Comparison of ENCODE assay signal across 9 cellular contexts in the genomic region with DNA sequence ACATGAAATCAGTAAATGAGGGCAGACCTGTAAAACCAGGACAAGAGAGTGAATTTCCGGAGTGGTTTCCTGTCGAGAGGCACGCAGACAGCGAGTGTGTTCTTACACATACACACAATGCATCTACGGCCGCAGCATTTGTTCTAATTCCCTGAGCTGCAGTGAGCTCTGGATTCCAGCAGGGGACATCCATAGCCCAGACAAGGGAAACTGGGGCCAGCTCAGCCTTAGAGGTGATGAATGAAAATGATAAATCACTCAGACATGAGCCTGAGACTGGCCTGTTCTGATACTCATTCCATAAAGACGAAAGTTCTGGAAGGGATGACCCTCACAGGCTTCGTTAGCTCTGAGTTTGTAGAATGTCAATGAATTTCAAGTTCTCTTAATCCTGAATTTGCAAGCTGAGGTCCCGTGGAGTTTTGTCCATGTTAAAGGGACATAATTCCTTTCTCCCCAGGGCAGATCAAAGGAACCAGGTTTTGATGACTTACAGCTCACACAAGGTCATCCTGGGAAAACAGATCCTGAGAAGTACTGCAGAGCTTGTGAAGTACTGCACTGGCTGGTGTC.
A peak's percentile ranks its signal among the peaks of the same experiment; 100 is the strongest.
DNase-seq lines count a peak whose midpoint lies in the region; ATAC-seq, FAIRE-seq and TF ChIP-seq lines count a peak whose summit lies in the region.
"Had no signal": no experiment of that assay in that cellular context is flagged by ENCODE, and none has a peak within 500 bp of the region (broad histone marks: within the 10 kb centered on the region; RNA-seq: fewer than 3 reads in every experiment).

No MANE protein-coding gene starts in this region.

- POLR2A ChIA-PET in Panc1 (lab: Charles Lee) = no interaction called here

- FAIRE-seq in H54 (lab: Jason Lieb, UNC) = peak; percentile 82

- CTCF ChIA-PET in activated naive CD4-positive, alpha-beta T cell treated with anti-CD3 and anti-CD28 coated beads for 36 hours (lab: Charles Lee) = interaction anchor here (0.8 to 1.0 kb wide), 4 partner anchors 24 to 761 kb away, joined by 3 read pairs; no protein-coding TSS in a partner anchor
- CTCF ChIA-PET in Panc1 (lab: Charles Lee) = interaction anchor here (0.5 to 1.2 kb wide), 5 partner anchors 484 to 1570 kb away, joined by 3 to 6 read pairs (median 6); no protein-coding TSS in a partner anchor

- H3K9me3 ChIP-seq in Panc1 (ENCODE audit: control insufficient read depth, insufficient read depth, low read depth, low read length) (no peaks in the 10 kb centered on the region), left lung (no peaks in the 10 kb centered on the region), testis (no peaks in the 10 kb centered on the region)

- in situ Hi-C loops in Panc1 (cut with HindIII; ENCODE audit: low pct_unique_long_range_greater_than_20kb, low sequenced_read_pairs) = no loop called here

- no peak overlapping the region for H3K9ac ChIP-seq in KMS-11

- H3K4me3 ChIP-seq in KMS-11 (IDR thresholded peaks at IDR 0.05; ENCODE audit: insufficient read depth, low read depth, low read length) (no peak overlapping the region), Panc1 (ENCODE audit: low read depth in 2 of 2, low read length in 2 of 2) (no peak overlapping the region), left lung (no peak overlapping the region), testis (no peak overlapping the region)

- no peaks in the 10 kb centered on the region for H3K79me2 ChIP-seq in KMS-11 (ENCODE audit: insufficient read depth, low read depth)

- H3K27me3 Mint-ChIP-seq in activated naive CD4-positive, alpha-beta T cell treated with anti-CD3 and anti-CD28 coated beads for 36 hours (ENCODE audit: low read depth) = peaks cover 2% of the 10 kb centered on the region
- no peaks in the 10 kb centered on the region for H3K27me3 Mint-ChIP-seq in chondrocyte (ENCODE audit: low read depth)
- H3K27me3 Mint-ChIP-seq: memory B cell had no signal

- H3K4me3 Mint-ChIP-seq in activated naive CD4-positive, alpha-beta T cell treated with anti-CD3 and anti-CD28 coated beads for 36 hours = no peak overlapping the region
- H3K4me3 Mint-ChIP-seq in chondrocyte (ENCODE audit: unreplicated experiment) = no peak overlapping the region
- H3K4me3 Mint-ChIP-seq: memory B cell had no signal

- H3K36me3 ChIP-seq in KMS-11 (ENCODE audit: insufficient read depth) (no peaks in the 10 kb centered on the region), Panc1 (ENCODE audit: control insufficient read depth, insufficient read depth, low read length) (no peaks in the 10 kb centered on the region), left lung (no peaks in the 10 kb centered on the region), testis (ENCODE audit: low read depth, missing control alignments) (no peaks in the 10 kb centered on the region)

- BruUV-seq in Panc1 (replicated peaks; lab: Mats Ljungman, UMichigan) = no TSS peak

- no peak overlapping the region for H3K4me2 ChIP-seq in KMS-11

- WGBS in testis, 2 donors = 40 to 45% methylated on average over 9 of the region's 9 CpGs

- no peaks in the 10 kb centered on the region for H3K9me3 Mint-ChIP-seq in activated naive CD4-positive, alpha-beta T cell treated with anti-CD3 and anti-CD28 coated beads for 36 hours
- H3K9me3 Mint-ChIP-seq in chondrocyte (ENCODE audit: low read depth) = no peaks in the 10 kb centered on the region
- H3K9me3 Mint-ChIP-seq: memory B cell had no signal

- H3K4me1 ChIP-seq in KMS-11 (ENCODE audit: low read depth, poor library complexity, severe bottlenecking) (no peaks in the 10 kb centered on the region), Panc1 (ENCODE audit: control insufficient read depth, insufficient read depth, low read length) (peaks cover 4% of the 10 kb centered on the region), left lung (peaks cover 0 to 10% of the 10 kb centered on the region in 2 donors), testis (peaks cover 10% of the 10 kb centered on the region)

- TF ChIP-seq CTCF in KMS-11 (conservative IDR thresholded peaks at IDR 0.05; ENCODE audit: low read depth, low read length) (peak; percentile 38), Panc1 (IDR thresholded peaks at IDR 0.05) (peak; percentile 93), chondrocyte (IDR thresholded peaks at IDR 0.05) (peak; percentile 98), left lung (IDR thresholded peaks at IDR 0.05) (peak; percentile 66 to 81), testis (IDR thresholded peaks at IDR 0.05) (peak; percentile 57 to 78 (median 76))

- intact Hi-C loops in activated naive CD4-positive, alpha-beta T cell treated with anti-CD3 and anti-CD28 coated beads for 36 hours (cut with micrococcal nuclease) = loop anchor here (1.0 to 10.0 kb wide), 2 partner anchors 307 to 762 kb away; no protein-coding TSS in a partner anchor
- intact Hi-C loops in Panc1 (cut with micrococcal nuclease; ENCODE audit: unreplicated experiment) (loop anchor here (5.0 kb wide), 1 partner anchor 761 kb away; no protein-coding TSS in a partner anchor), left lung (cut with DNase I) (no loop called here), testis (cut with DNase I; ENCODE audit: low total_unique reads) (no loop called here)

- TF ChIP-seq POLR2A in H54 (IDR thresholded peaks at IDR 0.05; ENCODE audit: low read depth, low read length) (no peak), testis (IDR thresholded peaks at IDR 0.05) (no peak)

- H3K36me3 Mint-ChIP-seq in activated naive CD4-positive, alpha-beta T cell treated with anti-CD3 and anti-CD28 coated beads for 36 hours (ENCODE audit: low read depth) = no peaks in the 10 kb centered on the region
- H3K36me3 Mint-ChIP-seq in chondrocyte (ENCODE audit: low read depth) = no peaks in the 10 kb centered on the region
- H3K36me3 Mint-ChIP-seq: memory B cell had no signal

- peak; percentile 39 for DNase-seq in activated naive CD4-positive, alpha-beta T cell treated with anti-CD3 and anti-CD28 coated beads for 36 hours
- no peak for DNase-seq in activated naive CD4-positive, alpha-beta T cell treated with Interleukin-2 at 50 U/mL for 16 hours
- DNase-seq in H54 (ENCODE audit: insufficient read length, low spot score) (peak; percentile 21), Panc1 (ENCODE audit: low read depth, low spot score) (peak; percentile 43), chondrocyte (ENCODE audit: low spot score) (no peak), left lung (peak in 1 of 2 donors; percentile 43), testis (peak; percentile 76)

- peaks cover 5% of the 10 kb centered on the region for H3K4me1 Mint-ChIP-seq in activated naive CD4-positive, alpha-beta T cell treated with anti-CD3 and anti-CD28 coated beads for 36 hours (ENCODE audit: low read depth)
- peaks cover 48% of the 10 kb centered on the region for H3K4me1 Mint-ChIP-seq in chondrocyte (ENCODE audit: low read depth)
- H3K4me1 Mint-ChIP-seq: memory B cell had no signal

- no peaks in the 10 kb centered on the region for H4K20me1 ChIP-seq in KMS-11 (ENCODE audit: insufficient read depth)

- peak; percentile 98 for ATAC-seq in Panc1
- ATAC-seq in left lung = peak; percentile 99

- H2AFZ ChIP-seq in KMS-11 (ENCODE audit: low read depth) = no peak overlapping the region

- no peak overlapping the region for H3K27ac Mint-ChIP-seq in activated naive CD4-positive, alpha-beta T cell treated with anti-CD3 and anti-CD28 coated beads for 36 hours
- H3K27ac Mint-ChIP-seq in chondrocyte (ENCODE audit: unreplicated experiment) = peak overlapping the region; percentile 55
- H3K27ac Mint-ChIP-seq: memory B cell had no signal

- H3K27ac ChIP-seq in KMS-11 (no peak overlapping the region), Panc1 (ENCODE audit: low read length) (no peak overlapping the region), left lung (no peak overlapping the region), testis (no peak overlapping the region)

- no peaks in the 10 kb centered on the region for H3K27me3 ChIP-seq in KMS-11 (ENCODE audit: insufficient read depth, low read depth)
- H3K27me3 ChIP-seq in Panc1 (ENCODE audit: control insufficient read depth, insufficient read depth, low read length) = no peaks in the 10 kb centered on the region
- H3K27me3 ChIP-seq in left lung = no peaks in the 10 kb centered on the region
- no peaks in the 10 kb centered on the region for H3K27me3 ChIP-seq in testis

Comparison
In these comparisons a context has a peak if more than half of its experiments do, and no peak if none do; other contexts are left out.
1. DNase-seq: peak in activated naive CD4-positive, alpha-beta T cell treated with anti-CD3 and anti-CD28 coated beads for 36 hours (single experiment), H54 (single experiment), Panc1 (single experiment) and testis (single experiment); none in activated naive CD4-positive, alpha-beta T cell treated with Interleukin-2 at 50 U/mL for 16 hours (single experiment) and chondrocyte (single experiment).
2. CTCF ChIP-seq: peak in every context shown above with its lines; median percentile 98 in chondrocyte; 93 in Panc1; 76 in testis; 74 in left lung; 38 in KMS-11.
3. intact Hi-C loops: an anchor here in activated naive CD4-positive, alpha-beta T cell treated with anti-CD3 and anti-CD28 coated beads for 36 hours (1.0 to 10.0 kb wide) and Panc1 (5.0 kb wide); none called in left lung and testis.